ENCODE assay signal across 9 cellular contexts in the genomic region with DNA sequence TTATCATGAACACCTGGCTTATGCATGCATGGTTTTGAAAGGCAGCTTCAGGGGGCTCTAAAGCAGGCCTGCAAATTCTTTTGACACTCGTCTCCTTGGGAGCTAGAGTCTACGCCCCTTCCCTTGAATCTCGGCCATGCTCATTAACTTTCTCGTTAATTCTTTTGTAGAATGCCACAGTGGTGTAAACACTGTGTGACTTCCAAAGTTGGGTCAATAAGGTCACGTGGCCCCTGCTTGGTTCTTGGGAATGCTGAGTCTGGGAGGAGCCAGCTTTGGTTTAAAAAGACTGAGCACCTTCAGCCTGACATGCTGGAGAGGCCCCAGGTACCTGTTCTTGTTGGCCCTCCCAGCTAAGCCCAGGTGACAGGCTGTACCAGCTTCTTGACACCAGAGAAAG.
"Had no signal": no experiment of that assay in that cellular context is flagged by ENCODE, and none has a peak within 500 bp of the region (broad histone marks: within the 10 kb centered on the region; RNA-seq: fewer than 3 reads in every experiment).

No MANE protein-coding gene starts in this region.

- H3K79me2 ChIP-seq: parathyroid adenoma had no signal

- H3K27me3 ChIP-seq: tibial nerve had no signal

- H3K27ac ChIP-seq: parathyroid adenoma, tibial nerve had no signal

- H3K9me3 ChIP-seq: tibial nerve had no signal

- H2AFZ ChIP-seq: parathyroid adenoma had no signal

- ATAC-seq: esophagus mucosa; stimulated activated memory B cell treated with anti-CD40 and anti-IgM and Interleukin-4, amounts not matched to agents 10 μg/mL and 1 μg/mL and 100 μg/mL, for 72 hours had no signal

- H3K27ac Mint-ChIP-seq: activated CD4-positive, alpha-beta memory T cell treated with anti-CD3 and anti-CD28 coated beads, Interleukin-2, amount 10 ng/mL, durations not matched to agents 7 days and 5 days; activated T-cell treated with anti-CD3 and anti-CD28 coated beads, Interleukin-2, amount 50 U/mL, for 24 hours; stimulated activated memory B cell treated with anti-CD40 and anti-IgM and Interleukin-4, amounts not matched to agents 10 μg/mL and 1 μg/mL and 100 μg/mL, for 72 hours had no signal

- DNase-seq: activated CD4-positive, alpha-beta memory T cell treated with anti-CD3 and anti-CD28 coated beads, Interleukin-2, amount 10 ng/mL, durations not matched to agents 7 days and 5 days; activated CD4-positive, alpha-beta T cell treated with anti-CD3 and anti-CD28 coated beads for 1 hour; activated naive CD4-positive, alpha-beta T cell treated with anti-CD3 and anti-CD28 coated beads, Interleukin-2, amount 50 U/mL, for 16 hours; activated T-cell treated with anti-CD3 and anti-CD28 coated beads, Interleukin-2, amount 50 U/mL, for 24 hours; stimulated activated CD4-positive, alpha-beta T cell treated with anti-CD3 and anti-CD28 coated beads, Interleukin-2, amount 100 ng/mL, for 48 hours had no signal

- H3K4me3 ChIP-seq: tibial nerve had no signal

- H3K9ac ChIP-seq: parathyroid adenoma had no signal

- H3K4me1 Mint-ChIP-seq: activated CD4-positive, alpha-beta memory T cell treated with anti-CD3 and anti-CD28 coated beads, Interleukin-2, amount 10 ng/mL, durations not matched to agents 7 days and 5 days; stimulated activated memory B cell treated with anti-CD40 and anti-IgM and Interleukin-4, amounts not matched to agents 10 μg/mL and 1 μg/mL and 100 μg/mL, for 72 hours had no signal

- H3K27me3 Mint-ChIP-seq: activated CD4-positive, alpha-beta memory T cell treated with anti-CD3 and anti-CD28 coated beads, Interleukin-2, amount 10 ng/mL, durations not matched to agents 7 days and 5 days; activated T-cell treated with anti-CD3 and anti-CD28 coated beads, Interleukin-2, amount 50 U/mL, for 24 hours; stimulated activated memory B cell treated with anti-CD40 and anti-IgM and Interleukin-4, amounts not matched to agents 10 μg/mL and 1 μg/mL and 100 μg/mL, for 72 hours had no signal

- H3K4me3 Mint-ChIP-seq: activated CD4-positive, alpha-beta memory T cell treated with anti-CD3 and anti-CD28 coated beads, Interleukin-2, amount 10 ng/mL, durations not matched to agents 7 days and 5 days; activated T-cell treated with anti-CD3 and anti-CD28 coated beads, Interleukin-2, amount 50 U/mL, for 24 hours; stimulated activated memory B cell treated with anti-CD40 and anti-IgM and Interleukin-4, amounts not matched to agents 10 μg/mL and 1 μg/mL and 100 μg/mL, for 72 hours had no signal

- H3K4me1 ChIP-seq: parathyroid adenoma, tibial nerve had no signal
